ENCODE assay signal across 9 cellular contexts in the genomic region with DNA sequence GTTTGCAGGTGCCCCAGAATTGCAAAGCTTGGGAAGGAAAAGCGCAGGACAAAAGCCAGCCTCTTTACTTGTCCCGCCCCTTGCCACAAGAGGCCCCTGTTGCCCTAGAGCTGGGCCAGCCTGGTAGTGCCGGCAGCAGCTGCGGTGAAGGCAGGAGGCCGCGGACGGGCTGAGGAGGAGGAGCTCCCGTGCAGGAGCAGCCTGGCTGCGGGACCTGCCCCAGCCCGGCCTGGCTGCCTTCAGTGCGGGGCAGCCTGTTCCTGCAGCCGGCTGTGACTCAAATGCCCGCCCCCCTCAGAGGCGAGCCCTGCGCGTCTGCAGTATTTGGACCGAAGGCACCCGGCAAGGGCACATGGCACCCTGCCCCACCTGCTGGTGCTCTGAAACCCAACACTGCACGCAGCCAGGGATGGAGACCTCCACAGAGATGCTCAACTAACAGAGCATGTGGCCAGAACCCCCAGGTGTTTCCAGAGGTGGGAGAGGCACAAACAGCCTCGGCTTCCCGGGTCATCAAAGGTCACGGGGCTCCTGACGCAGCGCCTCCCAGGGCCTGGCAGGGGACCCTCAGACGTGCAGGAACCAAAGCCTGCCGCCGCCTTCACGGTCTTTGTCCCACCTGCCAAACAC. TPM values are rescaled to one million over a fixed set of nuclear protein-coding genes. Genes with fewer than 3 reads are reported as not detected.
DNase-seq lines count a peak whose midpoint lies in the region; ATAC-seq and TF ChIP-seq lines count a peak whose summit lies in the region.
"Had no signal": no experiment of that assay in that cellular context is flagged by ENCODE, and none has a peak within 500 bp of the region (broad histone marks: within the 10 kb centered on the region; RNA-seq: fewer than 3 reads in every experiment).

No MANE protein-coding gene starts in this region.

- peaks cover 10% of the 10 kb centered on the region for H3F3A ChIP-seq in neural progenitor cell (ENCODE audit: low read depth)

- H3K27ac ChIP-seq in neural progenitor cell: no peak overlapping the region

- H3K9me3 Mint-ChIP-seq in neural progenitor cell: no peaks in the 10 kb centered on the region
- H3K9me3 Mint-ChIP-seq: dendritic cell treated with granulocyte-macrophage colony-stimulating factor and Interleukin-4, amounts not matched to agents 40 ng/mL and 50 ng/mL, for 4 days had no signal

- no peak overlapping the region for H3K9ac ChIP-seq in neural progenitor cell

- H3K9me3 ChIP-seq in neural progenitor cell (ENCODE audit: low read depth): no peaks in the 10 kb centered on the region

- peaks cover 18% of the 10 kb centered on the region for H3K36me3 Mint-ChIP-seq in neural progenitor cell

- peaks cover 5% of the 10 kb centered on the region for H4K20me1 ChIP-seq in neural progenitor cell (ENCODE audit: low read depth)

- no peaks in the 10 kb centered on the region for H3K27me3 ChIP-seq in neural progenitor cell

- no peak overlapping the region for H3K4me3 ChIP-seq in HFF-Myc (replicated peaks; ENCODE audit: low read depth, low read length)
- no peak overlapping the region for H3K4me3 ChIP-seq in fibroblast of villous mesenchyme (ENCODE audit: low read depth, low read length)
- H3K4me3 ChIP-seq in neural progenitor cell: no peak overlapping the region

- H3K79me2 ChIP-seq in neural progenitor cell (ENCODE audit: low read depth): no peaks in the 10 kb centered on the region

- no peak overlapping the region for H3K4me3 Mint-ChIP-seq in neural progenitor cell
- H3K4me3 Mint-ChIP-seq: dendritic cell treated with granulocyte-macrophage colony-stimulating factor and Interleukin-4, amounts not matched to agents 40 ng/mL and 50 ng/mL, for 4 days had no signal

- peaks cover 22% of the 10 kb centered on the region for H3K4me1 ChIP-seq in neural progenitor cell

- TF ChIP-seq CTCF in HFF-Myc (IDR thresholded peaks at IDR 0.05; ENCODE audit: low read depth, low read length, missing control alignments) (peak; percentile 33), fibroblast of villous mesenchyme (IDR thresholded peaks at IDR 0.05; ENCODE audit: insufficient read depth, low read depth, low read length) (peak; percentile 49), neural progenitor cell (IDR thresholded peaks at IDR 0.05) (peak; percentile 72)

- no peak overlapping the region for H2AFZ ChIP-seq in neural progenitor cell (replicated peaks)

- peaks cover 8% of the 10 kb centered on the region for H3K27me3 Mint-ChIP-seq in neural progenitor cell (ENCODE audit: insufficient read depth, low read depth)
- H3K27me3 Mint-ChIP-seq: dendritic cell treated with granulocyte-macrophage colony-stimulating factor and Interleukin-4, amounts not matched to agents 40 ng/mL and 50 ng/mL, for 4 days had no signal

- no peak for DNase-seq in activated CD4-positive, CD25-positive, alpha-beta regulatory T cell treated with anti-CD3 and anti-CD28 coated beads, Interleukin-2, amount 50 U/mL, for 72 hours
- peak; percentile 24 for DNase-seq in HFF-Myc (ENCODE audit: extremely low read depth, low read depth)
- peak; percentile 79 for DNase-seq in NCI-H2029 (lab: John Stamatoyannopoulos, UW)
- peak; percentile 64 for DNase-seq in activated CD8-positive, alpha-beta memory T cell treated with anti-CD3 and anti-CD28 coated beads, Interleukin-2, amount 50 U/mL, for 48 hours
- DNase-seq in fibroblast of villous mesenchyme (ENCODE audit: low read depth): peak; percentile 66
- peak; percentile 93 for DNase-seq in neural progenitor cell (ENCODE audit: low spot score)
- DNase-seq in NCI-H1436 (lab: John Stamatoyannopoulos, UW): no peak

- H3K4me1 Mint-ChIP-seq in neural progenitor cell: peaks cover 23% of the 10 kb centered on the region

- H3K36me3 ChIP-seq in neural progenitor cell: no peaks in the 10 kb centered on the region

- no peak overlapping the region for H3K27ac Mint-ChIP-seq in neural progenitor cell
- H3K27ac Mint-ChIP-seq: dendritic cell treated with granulocyte-macrophage colony-stimulating factor and Interleukin-4, amounts not matched to agents 40 ng/mL and 50 ng/mL, for 4 days had no signal

- peak overlapping the region; percentile 60 for H3K4me2 ChIP-seq in neural progenitor cell

- peak; percentile 53 to 63 for ATAC-seq in activated CD4-positive, CD25-positive, alpha-beta regulatory T cell treated with anti-CD3 and anti-CD28 coated beads, Interleukin-2, amount 50 U/mL, for 24 hours

RNA-seq across cellular contexts. Expression of a gene that starts 29.7 kb away (rescaled TPM):
- total RNA-seq in fibroblast of villous mesenchyme (13.5 and 16.8 TPM in 2 replicates), neural progenitor cell (ENCODE audit: low replicate concordance) (17.7 and 23.7 TPM in 2 replicates)

Comparison
In these comparisons a context has a peak if more than half of its experiments do, and no peak if none do; other contexts are left out.
1. DNase-seq: peak in HFF-Myc (single experiment), NCI-H2029 (single experiment), activated CD8-positive, alpha-beta memory T cell treated with anti-CD3 and anti-CD28 coated beads, Interleukin-2, amount 50 U/mL, for 48 hours (single experiment), fibroblast of villous mesenchyme (single experiment) and neural progenitor cell (single experiment); none in activated CD4-positive, CD25-positive, alpha-beta regulatory T cell treated with anti-CD3 and anti-CD28 coated beads, Interleukin-2, amount 50 U/mL, for 72 hours (single experiment) and NCI-H1436 (single experiment).
2. Peak in every context shown above with its lines, with median percentiles within 50 percentile points of each other: CTCF ChIP-seq.